8 cellular contexts compared by ENCODE assay signal in genomic region chr7:7257899-7258692, GRCh38.
A peak's percentile ranks its signal among the peaks of the same experiment; 100 is the strongest.
DNase-seq lines count a peak whose midpoint lies in the region; ATAC-seq and TF ChIP-seq lines count a peak whose summit lies in the region.

No MANE protein-coding gene starts in this region.

- no peak overlapping the region for H3K9ac ChIP-seq in SK-N-SH

- H3K79me2 ChIP-seq in SK-N-SH (ENCODE audit: insufficient read depth) = no peaks in the 10 kb centered on the region

- H3K9me2 ChIP-seq in SK-N-SH = no peaks in the 10 kb centered on the region

- no peak for TF ChIP-seq CTCF in SK-N-SH (IDR thresholded peaks at IDR 0.05)

- TF ChIP-seq EP300 in SK-N-SH (IDR thresholded peaks at IDR 0.05; ENCODE audit: borderline replicate concordance in 1 of 2, low read depth in 1 of 2, low read length in 1 of 2) = no peak

- no peaks in the 10 kb centered on the region for H3K9me3 ChIP-seq in CD4-positive, CD25-positive, alpha-beta regulatory T cell (ENCODE audit: control insufficient read depth in 2 of 2, low read length in 2 of 2)
- H3K9me3 ChIP-seq in SK-N-SH = no peaks in the 10 kb centered on the region

- peak in 1 of 3 donors; percentile 39 for DNase-seq in CD4-positive, CD25-positive, alpha-beta regulatory T cell
- DNase-seq in activated CD4-positive, alpha-beta memory T cell treated with anti-CD3 and anti-CD28 coated beads, Interleukin-2, amount 10 ng/mL, durations not matched to agents 7 days and 5 days = peak; percentile 19
- DNase-seq in AG20443 (ENCODE audit: low spot score) = no peak
- no peak for DNase-seq in SK-N-SH
- no peak for DNase-seq in NCI-H748 (lab: John Stamatoyannopoulos, UW; ENCODE audit: unreplicated experiment)

- CTCF ChIA-PET in activated CD4-positive, alpha-beta memory T cell treated with anti-CD3 and anti-CD28 coated beads, Interleukin-2, amount 10 ng/mL, durations not matched to agents 7 days and 5 days (lab: Charles Lee) = interaction anchor here (1.4 kb wide), 1 partner anchor 9 kb away, joined by 5 read pairs; no protein-coding TSS in a partner anchor
- CTCF ChIA-PET in SK-N-SH (lab: Yijun Ruan, JAX) = interaction anchor here (0.9 to 1.6 kb wide), 2 partner anchors 25 to 37 kb away, joined by 4 read pairs; no protein-coding TSS in a partner anchor

- H4K20me1 ChIP-seq in SK-N-SH (ENCODE audit: insufficient read depth) = no peaks in the 10 kb centered on the region

- H3K4me1 Mint-ChIP-seq in CD4-positive, CD25-positive, alpha-beta regulatory T cell = peaks cover 12 to 34% (median 24%) of the 10 kb centered on the region in 4 donors
- H3K4me1 Mint-ChIP-seq in activated CD4-positive, alpha-beta memory T cell treated with anti-CD3 and anti-CD28 coated beads, Interleukin-2, amount 10 ng/mL, durations not matched to agents 7 days and 5 days = peaks cover 50% of the 10 kb centered on the region
- peaks cover 42% of the 10 kb centered on the region for H3K4me1 Mint-ChIP-seq in stimulated activated memory B cell treated with anti-CD40 and anti-IgM and Interleukin-4, amounts not matched to agents 10 μg/mL and 1 μg/mL and 100 μg/mL, for 72 hours

- H3K4me3 ChIP-seq in CD4-positive, CD25-positive, alpha-beta regulatory T cell (ENCODE audit: low read depth, low read length) = peak overlapping the region; percentile 94
- H3K4me3 ChIP-seq in SK-N-SH (ENCODE audit: low read depth in 2 of 2, low read length in 1 of 2) = no peak overlapping the region

- H3K4me2 ChIP-seq in SK-N-SH = no peak overlapping the region

- peaks cover 13% of the 10 kb centered on the region for H3K4me1 ChIP-seq in CD4-positive, CD25-positive, alpha-beta regulatory T cell (ENCODE audit: control insufficient read depth, insufficient read depth, low read length, poor library complexity, severe bottlenecking)
- peaks cover 0 to 5% of the 10 kb centered on the region in 2 experiments; a peak in 2 of 4 replicates for H3K4me1 ChIP-seq in SK-N-SH (ENCODE audit: control insufficient read depth in 1 of 2, insufficient read depth in 2 of 2, low read depth in 1 of 2, low read length in 1 of 2)

- WGBS in SK-N-SH (ENCODE audit: low lambda C conversion rate) = 95% methylated on average over 7 of the region's 7 CpGs

- POLR2A ChIA-PET in activated CD4-positive, alpha-beta memory T cell treated with anti-CD3 and anti-CD28 coated beads, Interleukin-2, amount 10 ng/mL, durations not matched to agents 7 days and 5 days (lab: Charles Lee) = interaction anchor here (1.0 to 3.2 kb wide), 7 partner anchors 9 to 383 kb away, joined by 3 to 51 read pairs (median 5); partner anchors contain the start of genes C1GALT1 and UMAD1
- POLR2A ChIA-PET in SK-N-SH (lab: Yijun Ruan, JAX) = no interaction called here

- H3K27me3 Mint-ChIP-seq in CD4-positive, CD25-positive, alpha-beta regulatory T cell = no peaks in the 10 kb centered on the region
- no peaks in the 10 kb centered on the region for H3K27me3 Mint-ChIP-seq in activated CD4-positive, alpha-beta memory T cell treated with anti-CD3 and anti-CD28 coated beads, Interleukin-2, amount 10 ng/mL, durations not matched to agents 7 days and 5 days
- H3K27me3 Mint-ChIP-seq in stimulated activated memory B cell treated with anti-CD40 and anti-IgM and Interleukin-4, amounts not matched to agents 10 μg/mL and 1 μg/mL and 100 μg/mL, for 72 hours = no peaks in the 10 kb centered on the region

- peaks cover 0 to 5% (median 0%) of the 10 kb centered on the region in 7 donors for H3K9me3 Mint-ChIP-seq in CD4-positive, CD25-positive, alpha-beta regulatory T cell
- H3K9me3 Mint-ChIP-seq in activated CD4-positive, alpha-beta memory T cell treated with anti-CD3 and anti-CD28 coated beads, Interleukin-2, amount 10 ng/mL, durations not matched to agents 7 days and 5 days = peaks cover 5% of the 10 kb centered on the region
- H3K9me3 Mint-ChIP-seq in stimulated activated memory B cell treated with anti-CD40 and anti-IgM and Interleukin-4, amounts not matched to agents 10 μg/mL and 1 μg/mL and 100 μg/mL, for 72 hours = no peaks in the 10 kb centered on the region

- H3K27ac Mint-ChIP-seq in CD4-positive, CD25-positive, alpha-beta regulatory T cell = peak overlapping the region; percentile 76 to 93 (median 87)
- H3K27ac Mint-ChIP-seq in activated CD4-positive, alpha-beta memory T cell treated with anti-CD3 and anti-CD28 coated beads, Interleukin-2, amount 10 ng/mL, durations not matched to agents 7 days and 5 days = peak overlapping the region; percentile 81
- peak overlapping the region; percentile 88 for H3K27ac Mint-ChIP-seq in stimulated activated memory B cell treated with anti-CD40 and anti-IgM and Interleukin-4, amounts not matched to agents 10 μg/mL and 1 μg/mL and 100 μg/mL, for 72 hours

- H3F3A ChIP-seq in SK-N-SH (replicated peaks; ENCODE audit: insufficient read depth) = no peaks in the 10 kb centered on the region

- H3K27ac ChIP-seq in CD4-positive, CD25-positive, alpha-beta regulatory T cell (ENCODE audit: insufficient read depth, low read length, poor library complexity, severe bottlenecking) = peak overlapping the region; percentile 76
- no peak overlapping the region for H3K27ac ChIP-seq in SK-N-SH (ENCODE audit: low read depth in 2 of 2, low read length in 1 of 2)

- H3K36me3 ChIP-seq in CD4-positive, CD25-positive, alpha-beta regulatory T cell (ENCODE audit: control insufficient read depth, insufficient read depth, low read length) = no peaks in the 10 kb centered on the region
- H3K36me3 ChIP-seq in SK-N-SH (replicated peaks in 1 of 2; ENCODE audit: control insufficient read depth in 1 of 2, insufficient read depth in 2 of 2, low read length in 1 of 2) = peaks cover 0 to 6% of the 10 kb centered on the region in 2 experiments

- TF ChIP-seq RAD21 in SK-N-SH (IDR thresholded peaks at IDR 0.05; ENCODE audit: low read length) = no peak

- peak overlapping the region; percentile 40 to 83 (median 56) for H3K4me3 Mint-ChIP-seq in CD4-positive, CD25-positive, alpha-beta regulatory T cell
- peak overlapping the region; percentile 28 for H3K4me3 Mint-ChIP-seq in activated CD4-positive, alpha-beta memory T cell treated with anti-CD3 and anti-CD28 coated beads, Interleukin-2, amount 10 ng/mL, durations not matched to agents 7 days and 5 days
- peak overlapping the region; percentile 50 for H3K4me3 Mint-ChIP-seq in stimulated activated memory B cell treated with anti-CD40 and anti-IgM and Interleukin-4, amounts not matched to agents 10 μg/mL and 1 μg/mL and 100 μg/mL, for 72 hours

- peak; percentile 25 to 39 for ATAC-seq in CD4-positive, CD25-positive, alpha-beta regulatory T cell (ENCODE audit: low read depth in 2 of 2)
- peak; percentile 81 for ATAC-seq in GM19043 (IDR thresholded peaks at IDR 0.05; ENCODE audit: low read depth, unreplicated experiment)
- peak; percentile 80 for ATAC-seq in HG03108 (IDR thresholded peaks at IDR 0.05; ENCODE audit: unreplicated experiment)
- ATAC-seq in stimulated activated memory B cell treated with anti-CD40 and anti-IgM and Interleukin-4, amounts not matched to agents 10 μg/mL and 1 μg/mL and 100 μg/mL, for 72 hours = peak; percentile 91

- H3K36me3 Mint-ChIP-seq in CD4-positive, CD25-positive, alpha-beta regulatory T cell = peaks cover 4% of the 10 kb centered on the region
- H3K36me3 Mint-ChIP-seq in activated CD4-positive, alpha-beta memory T cell treated with anti-CD3 and anti-CD28 coated beads, Interleukin-2, amount 10 ng/mL, durations not matched to agents 7 days and 5 days (ENCODE audit: low read depth) = peaks cover 44% of the 10 kb centered on the region
- H3K36me3 Mint-ChIP-seq in stimulated activated memory B cell treated with anti-CD40 and anti-IgM and Interleukin-4, amounts not matched to agents 10 μg/mL and 1 μg/mL and 100 μg/mL, for 72 hours = peaks cover 6% of the 10 kb centered on the region

- no peak overlapping the region for H2AFZ ChIP-seq in SK-N-SH (ENCODE audit: low read depth)

- H3K27me3 ChIP-seq in CD4-positive, CD25-positive, alpha-beta regulatory T cell (ENCODE audit: control insufficient read depth, insufficient read depth, low read length) = no peaks in the 10 kb centered on the region
- H3K27me3 ChIP-seq in SK-N-SH (ENCODE audit: insufficient read depth) = no peaks in the 10 kb centered on the region

TF ChIP-seq in SK-N-SH, 30 proteins besides CTCF, POLR2A, EP300 and RAD21:
- TF ChIP-seq MXI1 (IDR thresholded peaks at IDR 0.05; ENCODE audit: low read depth, low read length) (no peak), FOXM1 (IDR thresholded peaks at IDR 0.05; ENCODE audit: low read depth) (no peak), MEF2A (IDR thresholded peaks at IDR 0.05; ENCODE audit: borderline replicate concordance, low read depth) (no peak), CHD2 (IDR thresholded peaks at IDR 0.05; ENCODE audit: low read length, partially characterized antibody) (no peak)
- TF ChIP-seq, protein P1, sequence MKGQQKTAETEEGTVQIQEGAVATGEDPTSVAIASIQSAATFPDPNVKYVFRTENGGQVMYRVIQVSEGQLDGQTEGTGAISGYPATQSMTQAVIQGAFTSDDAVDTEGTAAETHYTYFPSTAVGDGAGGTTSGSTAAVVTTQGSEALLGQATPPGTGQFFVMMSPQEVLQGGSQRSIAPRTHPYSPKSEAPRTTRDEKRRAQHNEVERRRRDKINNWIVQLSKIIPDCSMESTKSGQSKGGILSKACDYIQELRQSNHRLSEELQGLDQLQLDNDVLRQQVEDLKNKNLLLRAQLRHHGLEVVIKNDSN (IDR thresholded peaks at IDR 0.05; ENCODE audit: borderline replicate concordance, low read depth) = no peak

Comparison
In these comparisons a context has a peak if more than half of its experiments do, and no peak if none do; other contexts are left out.
1. ATAC-seq: peak in every context shown above with its lines; median percentile 91 in stimulated activated memory B cell treated with anti-CD40 and anti-IgM and Interleukin-4, amounts not matched to agents 10 μg/mL and 1 μg/mL and 100 μg/mL, for 72 hours; 81 in GM19043; 80 in HG03108; 32 in CD4-positive, CD25-positive, alpha-beta regulatory T cell.